In the genomic region with DNA sequence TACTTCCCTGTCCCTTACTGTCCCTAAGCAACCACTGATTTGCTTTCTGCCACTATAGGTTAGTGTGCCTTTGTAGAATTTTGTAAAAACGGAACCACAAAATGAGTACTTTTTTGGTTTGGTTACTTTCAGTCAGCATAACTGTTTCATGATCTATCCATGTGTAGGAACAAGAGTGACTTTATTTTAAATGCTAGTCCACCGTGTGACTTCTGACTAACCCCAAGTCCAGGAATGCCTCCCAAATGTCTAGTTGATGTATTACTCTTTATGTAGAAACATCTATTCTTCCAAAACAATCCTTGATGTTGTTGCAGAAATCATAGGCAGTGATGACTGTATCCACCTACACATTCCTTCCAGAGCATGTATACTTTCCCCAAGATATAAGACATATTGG, we compare ENCODE assay signal across 19 cellular contexts. TPM values are rescaled to one million over a fixed set of nuclear protein-coding genes. Genes with fewer than 3 reads are reported as not detected.
DNase-seq lines count a peak whose midpoint lies in the region; ATAC-seq, FAIRE-seq and TF ChIP-seq lines count a peak whose summit lies in the region.
"Had no signal": no experiment of that assay in that cellular context is flagged by ENCODE, and none has a peak within 500 bp of the region (broad histone marks: within the 10 kb centered on the region; RNA-seq: fewer than 3 reads in every experiment).

No MANE protein-coding gene starts in this region.

- H2BK15ac ChIP-seq in H1 (ENCODE audit: low read length), result no peak overlapping the region

- H3K18ac ChIP-seq in H1 (ENCODE audit: extremely low read depth, low read length), result no peak overlapping the region

- no peak overlapping the region for H2BK20ac ChIP-seq in H1 (ENCODE audit: low read length)

- no peak overlapping the region for H3K14ac ChIP-seq in H1 (ENCODE audit: insufficient read length)

- H2AFZ ChIP-seq in H1 (ENCODE audit: low read length), result no peak overlapping the region

- POLR2A ChIA-PET in H1 (lab: Charles Lee; ENCODE audit: partially characterized antibody) (interaction anchor here (1.3 kb wide), 1 partner anchor 21 kb away, joined by 3 read pairs; the partner anchor contains the start of gene ATPAF1), GM10248 (lab: Yijun Ruan, JAX) (no interaction called here)

- no peak overlapping the region for H2AK5ac ChIP-seq in H1 (ENCODE audit: low read depth, low read length)

- H3K27ac Mint-ChIP-seq in activated naive CD8-positive, alpha-beta T cell treated with anti-CD3 and anti-CD28 coated beads, Interleukin-2, amount 50 U/mL, for 24 hours, result peak overlapping the region; percentile 20
- H3K27ac Mint-ChIP-seq in activated naive CD8-positive, alpha-beta T cell treated with anti-CD3 and anti-CD28 coated beads for 36 hours, result no peak overlapping the region
- H3K27ac Mint-ChIP-seq in stimulated activated effector memory CD8-positive, alpha-beta T cell treated with anti-CD3 and anti-CD28 coated beads, Interleukin-12 subunit alpha, Interleukin-12 subunit beta, amount 100 ng/mL, for 72 hours, result no peak overlapping the region
- H3K27ac Mint-ChIP-seq: CD4-positive, alpha-beta memory T cell; H9 had no signal

- H3K79me1 ChIP-seq in H1 (ENCODE audit: low read depth, low read length), result no peaks in the 10 kb centered on the region

- H3K4me3 Mint-ChIP-seq in activated naive CD8-positive, alpha-beta T cell treated with anti-CD3 and anti-CD28 coated beads, Interleukin-2, amount 50 U/mL, for 24 hours, result no peak overlapping the region
- H3K4me3 Mint-ChIP-seq in activated naive CD8-positive, alpha-beta T cell treated with anti-CD3 and anti-CD28 coated beads for 36 hours, result no peak overlapping the region
- no peak overlapping the region for H3K4me3 Mint-ChIP-seq in stimulated activated effector memory CD8-positive, alpha-beta T cell treated with anti-CD3 and anti-CD28 coated beads, Interleukin-12 subunit alpha, Interleukin-12 subunit beta, amount 100 ng/mL, for 72 hours
- H3K4me3 Mint-ChIP-seq: CD4-positive, alpha-beta memory T cell; H9 had no signal

- TF ChIP-seq POLR2A in H1 (IDR thresholded peaks at IDR 0.05; ENCODE audit: control extremely low read depth in 1 of 2, low read depth in 2 of 2, low read length in 2 of 2), result no peak

- H3K27me3 ChIP-seq in H1 (replicated peaks in 1 of 4; ENCODE audit: control insufficient read depth in 3 of 4, extremely low read depth in 1 of 4, insufficient read depth in 3 of 4, low read length in 3 of 4), result no peaks in the 10 kb centered on the region
- H3K27me3 ChIP-seq: Peyer's patch had no signal

- H3K27ac ChIP-seq in H1 (ENCODE audit: low read depth, low read length), result no peak overlapping the region
- H3K27ac ChIP-seq: Peyer's patch had no signal

- ATAC-seq in activated naive CD8-positive, alpha-beta T cell treated with anti-CD3 and anti-CD28 coated beads, Interleukin-2, amount 50 U/mL, for 24 hours, result peak; percentile 24
- ATAC-seq in stimulated activated effector memory CD8-positive, alpha-beta T cell treated with anti-CD3 and anti-CD28 coated beads, Interleukin-12 subunit alpha, Interleukin-12 subunit beta, amount 100 ng/mL, for 72 hours, result peak; percentile 52
- no peak for ATAC-seq in GM21367 (IDR thresholded peaks at IDR 0.05; ENCODE audit: unreplicated experiment)
- ATAC-seq: HepG2 had no signal

- H4K8ac ChIP-seq in H1 (ENCODE audit: extremely low read depth, insufficient read depth, low read length), result no peak overlapping the region

- no peak overlapping the region for H4K91ac ChIP-seq in H1 (replicated peaks; ENCODE audit: insufficient read length, low read length)

- H3K79me2 ChIP-seq in H1 (ENCODE audit: control insufficient read depth in 1 of 2, insufficient read depth in 2 of 2, low read length in 2 of 2), result no peaks in the 10 kb centered on the region

- no peak overlapping the region for H3K4ac ChIP-seq in H1 (replicated peaks; ENCODE audit: insufficient read length, low read depth, low read length)

- 89% methylated on average over 2 of the region's 2 CpGs; no CpG with 5 or more reads in 1 of the 2 experiments for WGBS in H1 (ENCODE audit: extremely low coverage in 1 of 2, insufficient coverage in 1 of 2, insufficient read length in 1 of 2, insufficient replicate concordance in 2 of 2, low coverage in 1 of 2, low lambda C conversion rate in 2 of 2, missing lambda C conversion rate in 1 of 2), 2 experiments

- no peak for TF ChIP-seq RAD21 in H1 (IDR thresholded peaks at IDR 0.05 in 1 of 2, conservative IDR thresholded peaks at IDR 0.05 in 1 of 2; ENCODE audit: low read depth in 2 of 2, low read length in 2 of 2)

- H4K20me1 ChIP-seq in H1 (replicated peaks in 1 of 2; ENCODE audit: control insufficient read depth in 1 of 2, insufficient read depth in 2 of 2, low read length in 2 of 2), result no peaks in the 10 kb centered on the region

- no peak for TF ChIP-seq EP300 in H1 (IDR thresholded peaks at IDR 0.05; ENCODE audit: borderline replicate concordance in 1 of 2, low read depth in 2 of 2, low read length in 2 of 2)

- peaks cover 4% of the 10 kb centered on the region for H3K9me3 Mint-ChIP-seq in activated naive CD8-positive, alpha-beta T cell treated with anti-CD3 and anti-CD28 coated beads, Interleukin-2, amount 50 U/mL, for 24 hours
- peaks cover 4% of the 10 kb centered on the region for H3K9me3 Mint-ChIP-seq in activated naive CD8-positive, alpha-beta T cell treated with anti-CD3 and anti-CD28 coated beads for 36 hours
- no peaks in the 10 kb centered on the region for H3K9me3 Mint-ChIP-seq in stimulated activated effector memory CD8-positive, alpha-beta T cell treated with anti-CD3 and anti-CD28 coated beads, Interleukin-12 subunit alpha, Interleukin-12 subunit beta, amount 100 ng/mL, for 72 hours

- no peak for DNase-seq in activated naive CD8-positive, alpha-beta T cell treated with anti-CD3 and anti-CD28 coated beads, Interleukin-2, amount 50 U/mL, for 24 hours
- no peak for DNase-seq in activated naive CD8-positive, alpha-beta T cell treated with anti-CD3 and anti-CD28 coated beads for 36 hours
- peak; percentile 58 for DNase-seq in NCI-H226
- no peak for DNase-seq in H1 (ENCODE audit: low read depth in 1 of 2, low spot score in 2 of 2)
- DNase-seq in stimulated activated effector memory CD8-positive, alpha-beta T cell treated with anti-CD3 and anti-CD28 coated beads, Interleukin-12 subunit alpha, Interleukin-12 subunit beta, amount 100 ng/mL, for 72 hours (ENCODE audit: low spot score in 2 of 2), result no peak
- DNase-seq in superior temporal gyrus (ENCODE audit: extremely low spot score), result no peak
- DNase-seq in GM10248 (ENCODE audit: extremely low spot score), result no peak
- DNase-seq: Calu3; CD4-positive, alpha-beta memory T cell; H9; KG1; NCI-H1105 treated with DMSO at 0.1 percent for 48 hours; NCI-H1694; NCI-H2081 treated with DMSO at 0.1 percent for 48 hours; Peyer's patch had no signal

- H2BK12ac ChIP-seq in H1 (ENCODE audit: low read depth, low read length), result no peak overlapping the region

- no peak overlapping the region for H2BK120ac ChIP-seq in H1 (replicated peaks; ENCODE audit: low read depth, low read length)

- no peak overlapping the region for H3K4me2 ChIP-seq in H1 (ENCODE audit: insufficient read depth in 1 of 2, low read depth in 2 of 2, low read length in 2 of 2)

- peak; percentile 24 for FAIRE-seq in H1 (lab: Jason Lieb, UNC)
- FAIRE-seq: A204.1, HepG2 had no signal

- H3K4me1 Mint-ChIP-seq in activated naive CD8-positive, alpha-beta T cell treated with anti-CD3 and anti-CD28 coated beads, Interleukin-2, amount 50 U/mL, for 24 hours, result peaks cover 9% of the 10 kb centered on the region
- H3K4me1 Mint-ChIP-seq in activated naive CD8-positive, alpha-beta T cell treated with anti-CD3 and anti-CD28 coated beads for 36 hours, result no peaks in the 10 kb centered on the region
- H3K4me1 Mint-ChIP-seq in stimulated activated effector memory CD8-positive, alpha-beta T cell treated with anti-CD3 and anti-CD28 coated beads, Interleukin-12 subunit alpha, Interleukin-12 subunit beta, amount 100 ng/mL, for 72 hours, result no peaks in the 10 kb centered on the region
- H3K4me1 Mint-ChIP-seq: CD4-positive, alpha-beta memory T cell; H9 had no signal

- no peaks in the 10 kb centered on the region for H3K4me1 ChIP-seq in H1 (replicated peaks in 1 of 4; ENCODE audit: control insufficient read depth in 3 of 4, insufficient read depth in 4 of 4, low read length in 3 of 4)

- no peak overlapping the region for H3K4me3 ChIP-seq in H1 (ENCODE audit: extremely low read depth in 1 of 4, insufficient read depth in 2 of 4, low read depth in 3 of 4, low read length in 4 of 4)
- H3K4me3 ChIP-seq: Peyer's patch had no signal

- TF ChIP-seq CTCF in H1 (IDR thresholded peaks at IDR 0.05; ENCODE audit: control extremely low read depth in 1 of 3, insufficient read depth in 1 of 3, low read depth in 1 of 3, low read length in 3 of 3) (no peak), GM10248 (IDR thresholded peaks at IDR 0.05; ENCODE audit: control extremely low read depth, extremely low read depth, low read depth, missing control alignments) (no peak)

- H3K56ac ChIP-seq in H1 (replicated peaks; ENCODE audit: insufficient read length, low read depth, low read length), result no peak overlapping the region

- no peak overlapping the region for H3K9ac ChIP-seq in H1 (replicated peaks in 1 of 4; ENCODE audit: extremely low read depth in 1 of 4, low read depth in 3 of 4, low read length in 3 of 4)

- no peak overlapping the region for H2BK5ac ChIP-seq in H1 (ENCODE audit: low read depth, low read length)

- H4K5ac ChIP-seq in H1 (ENCODE audit: insufficient read length, low read depth, low read length), result no peak overlapping the region

- H3K27me3 Mint-ChIP-seq in activated naive CD8-positive, alpha-beta T cell treated with anti-CD3 and anti-CD28 coated beads, Interleukin-2, amount 50 U/mL, for 24 hours, result no peaks in the 10 kb centered on the region
- no peaks in the 10 kb centered on the region for H3K27me3 Mint-ChIP-seq in activated naive CD8-positive, alpha-beta T cell treated with anti-CD3 and anti-CD28 coated beads for 36 hours
- H3K27me3 Mint-ChIP-seq: CD4-positive, alpha-beta memory T cell had no signal

- H3K9me3 ChIP-seq in H1 (ENCODE audit: insufficient read depth in 2 of 2, low read depth in 1 of 2, low read length in 1 of 2), result no peaks in the 10 kb centered on the region
- H3K9me3 ChIP-seq: Peyer's patch had no signal

- H3K36me3 ChIP-seq in H1 (ENCODE audit: control insufficient read depth in 2 of 4, insufficient read depth in 4 of 4, low read length in 3 of 4), result peaks cover 0 to 21% (median 10%) of the 10 kb centered on the region in 4 experiments; a peak in 4 of 8 replicates

- no peaks in the 10 kb centered on the region for H3K23me2 ChIP-seq in H1 (ENCODE audit: low read depth, low read length)

- peaks cover 31% of the 10 kb centered on the region for H3K36me3 Mint-ChIP-seq in activated naive CD8-positive, alpha-beta T cell treated with anti-CD3 and anti-CD28 coated beads, Interleukin-2, amount 50 U/mL, for 24 hours (ENCODE audit: low read depth)
- H3K36me3 Mint-ChIP-seq in activated naive CD8-positive, alpha-beta T cell treated with anti-CD3 and anti-CD28 coated beads for 36 hours, result peaks cover 35% of the 10 kb centered on the region
- peaks cover 37% of the 10 kb centered on the region for H3K36me3 Mint-ChIP-seq in stimulated activated effector memory CD8-positive, alpha-beta T cell treated with anti-CD3 and anti-CD28 coated beads, Interleukin-12 subunit alpha, Interleukin-12 subunit beta, amount 100 ng/mL, for 72 hours

- CTCF ChIA-PET in H1 (lab: Charles Lee; ENCODE audit: partially characterized antibody) (interaction anchor here (0.6 kb wide), 1 partner anchor 59 kb away, joined by 3 read pairs; no protein-coding TSS in a partner anchor), GM10248 (lab: Yijun Ruan, JAX) (interaction anchor here (1.3 kb wide), 2 partner anchors 10 to 34 kb away, joined by 3 read pairs; no protein-coding TSS in a partner anchor)

- no peak overlapping the region for H3K23ac ChIP-seq in H1 (ENCODE audit: insufficient read length)

RNA-seq across cellular contexts. Expression of gene ATPAF1, which starts 21.3 kb away (rescaled TPM):
- 10 to 100 TPM; 45.0 to 46.6 TPM for total RNA-seq in activated naive CD8-positive, alpha-beta T cell treated with anti-CD3 and anti-CD28 coated beads for 36 hours
- total RNA-seq in H1 (2021; fragmentation: NEBNext Ultra II Directional; extraction: Animal tissue kit (Norgen Biotek cat#: 25700)), result 44.6 and 46.7 TPM in 2 replicates
- 41.4 and 55.9 TPM in 2 replicates for polyA plus RNA-seq in H1 (2011; rRNA removed)
- polyA plus RNA-seq in H1 (2011; cell fraction: cytosol; rRNA removed), result 63.8 TPM
- polyA plus RNA-seq in H1 (2011; cell fraction: nucleus; rRNA removed), result 22.2 TPM
- 43.2 to 52.2 TPM (median 45.1 TPM) in 4 replicates for polyA plus RNA-seq in H1 (2012, experiment 1 of 2)
- polyA plus RNA-seq in H1 (2012, experiment 2 of 2), result 18.8 TPM
- 29.8 TPM for polyA plus RNA-seq in H1 (2013, experiment 1 of 2)
- polyA plus RNA-seq in H1 (2013, experiment 2 of 2), result 33.2 TPM
- polyA minus RNA-seq in H1 (2011; rRNA and poly(A)+ RNA removed), result 60.5 and 74.1 TPM in 2 replicates
- polyA minus RNA-seq in H1 (2011; cell fraction: cytosol; rRNA and poly(A)+ RNA removed), result 34.8 TPM
- 41.1 TPM for polyA minus RNA-seq in H1 (2011; cell fraction: nucleus; rRNA and poly(A)+ RNA removed)

RNA-seq across cellular contexts. Expression of gene TEX38, which starts 24.8 kb away (rescaled TPM):
- total RNA-seq in activated naive CD8-positive, alpha-beta T cell treated with anti-CD3 and anti-CD28 coated beads for 36 hours, result not detected
- total RNA-seq in H1 (2021; fragmentation: NEBNext Ultra II Directional; extraction: Animal tissue kit (Norgen Biotek cat#: 25700)), result not detected in 2 replicates
- 0.09 and 0.33 TPM in 2 replicates for polyA plus RNA-seq in H1 (2011; rRNA removed)
- not detected for polyA plus RNA-seq in H1 (2011; cell fraction: cytosol; rRNA removed)
- polyA plus RNA-seq in H1 (2011; cell fraction: nucleus; rRNA removed), result 0.26 TPM
- polyA plus RNA-seq in H1 (2012, experiment 1 of 2), result 0.37 TPM in 1 of 4 replicates, not detected in the others
- polyA plus RNA-seq in H1 (2012, experiment 2 of 2), result not detected
- polyA plus RNA-seq in H1 (2013, experiment 1 of 2), result 0.20 TPM
- 0.17 TPM for polyA plus RNA-seq in H1 (2013, experiment 2 of 2)
- polyA minus RNA-seq in H1 (2011; rRNA and poly(A)+ RNA removed), result 0.76 TPM in 1 of 2 replicates, not detected in the other
- not detected for polyA minus RNA-seq in H1 (2011; cell fraction: cytosol; rRNA and poly(A)+ RNA removed)
- 0.70 TPM for polyA minus RNA-seq in H1 (2011; cell fraction: nucleus; rRNA and poly(A)+ RNA removed)
- total RNA-seq: Calu3; CD4-positive, alpha-beta memory T cell; H9; HepG2; NCI-H460; Peyer's patch had no signal

RNA-seq across cellular contexts. Expression of gene MOB3C, which starts 30.2 kb away (rescaled TPM):
- 1 to 10 TPM; 8.7 TPM for total RNA-seq in activated naive CD8-positive, alpha-beta T cell treated with anti-CD3 and anti-CD28 coated beads for 36 hours
- total RNA-seq in H1 (2021; fragmentation: NEBNext Ultra II Directional; extraction: Animal tissue kit (Norgen Biotek cat#: 25700)), result 5.1 and 5.8 TPM in 2 replicates
- polyA plus RNA-seq in H1 (2011; rRNA removed), result 6.6 and 7.9 TPM in 2 replicates
- 4.8 TPM for polyA plus RNA-seq in H1 (2011; cell fraction: cytosol; rRNA removed)
- 5.9 TPM for polyA plus RNA-seq in H1 (2011; cell fraction: nucleus; rRNA removed)
- polyA plus RNA-seq in H1 (2012, experiment 1 of 2), result 4.7 to 6.3 TPM (median 5.8 TPM) in 4 replicates
- 4.1 TPM for polyA plus RNA-seq in H1 (2012, experiment 2 of 2)
- polyA plus RNA-seq in H1 (2013, experiment 1 of 2), result 2.7 TPM
- 2.8 TPM for polyA plus RNA-seq in H1 (2013, experiment 2 of 2)
- 6.1 and 9.2 TPM in 2 replicates for polyA minus RNA-seq in H1 (2011; rRNA and poly(A)+ RNA removed)
- 2.9 TPM for polyA minus RNA-seq in H1 (2011; cell fraction: cytosol; rRNA and poly(A)+ RNA removed)
- 6.0 TPM for polyA minus RNA-seq in H1 (2011; cell fraction: nucleus; rRNA and poly(A)+ RNA removed)

RNA-seq across cellular contexts. Expression of gene MKNK1, which starts 42.8 kb away (rescaled TPM):
- 10 to 100 TPM; 23.0 to 23.4 TPM for total RNA-seq in activated naive CD8-positive, alpha-beta T cell treated with anti-CD3 and anti-CD28 coated beads for 36 hours
- 21.5 and 23.9 TPM in 2 replicates for total RNA-seq in H1 (2021; fragmentation: NEBNext Ultra II Directional; extraction: Animal tissue kit (Norgen Biotek cat#: 25700))
- 13.9 and 16.3 TPM in 2 replicates for polyA plus RNA-seq in H1 (2011; rRNA removed)
- polyA plus RNA-seq in H1 (2011; cell fraction: cytosol; rRNA removed), result 19.1 TPM
- 30.3 TPM for polyA plus RNA-seq in H1 (2011; cell fraction: nucleus; rRNA removed)
- 17.2 to 24.1 TPM (median 18.9 TPM) in 4 replicates for polyA plus RNA-seq in H1 (2012, experiment 1 of 2)
- 15.5 TPM for polyA plus RNA-seq in H1 (2012, experiment 2 of 2)
- polyA plus RNA-seq in H1 (2013, experiment 1 of 2), result 22.1 TPM
- 21.1 TPM for polyA plus RNA-seq in H1 (2013, experiment 2 of 2)
- polyA minus RNA-seq in H1 (2011; rRNA and poly(A)+ RNA removed), result 13.5 and 13.6 TPM in 2 replicates
- 13.2 TPM for polyA minus RNA-seq in H1 (2011; cell fraction: cytosol; rRNA and poly(A)+ RNA removed)
- polyA minus RNA-seq in H1 (2011; cell fraction: nucleus; rRNA and poly(A)+ RNA removed), result 15.8 TPM
